Comparison of ENCODE assay signal across 20 cellular contexts in the genomic region with DNA sequence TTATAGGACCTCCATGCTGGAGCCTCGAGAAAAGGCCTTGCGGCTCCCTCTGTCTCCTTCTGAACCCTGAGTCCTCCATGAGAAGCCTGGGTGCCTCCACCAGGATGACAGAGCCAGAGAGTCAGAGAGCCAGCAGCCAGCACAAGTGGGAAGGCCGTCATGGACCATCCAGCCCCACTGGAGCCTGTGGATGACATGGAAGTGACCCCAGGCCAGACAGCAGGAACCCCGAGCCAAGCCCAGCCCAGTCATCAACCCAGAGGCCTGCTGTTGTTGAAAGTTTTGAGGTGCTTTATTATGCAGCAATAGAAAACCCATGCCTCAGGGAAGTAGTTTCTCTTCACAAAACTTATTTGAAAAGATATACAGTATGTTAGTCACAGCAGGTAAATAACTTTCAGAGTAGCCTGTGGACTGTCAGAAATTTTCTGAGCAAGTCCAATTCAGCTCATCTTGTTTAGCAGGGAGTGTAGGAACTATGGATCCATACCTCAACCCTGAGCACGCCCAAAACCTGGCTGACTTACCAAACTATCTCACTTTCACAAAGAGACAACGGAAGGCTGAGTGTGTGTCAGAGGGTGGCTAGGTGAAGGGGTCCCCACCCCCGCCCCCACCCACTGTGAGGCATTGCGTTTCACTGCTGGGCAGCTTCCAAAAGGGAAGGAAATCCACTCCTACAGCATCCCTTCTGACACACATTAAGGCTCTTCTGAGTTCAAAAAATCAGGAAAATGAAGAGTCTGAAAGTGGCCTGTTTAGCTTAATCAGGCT.
DNase-seq lines count a peak whose midpoint lies in the region; ATAC-seq, FAIRE-seq and TF ChIP-seq lines count a peak whose summit lies in the region.
"Had no signal": no experiment of that assay in that cellular context is flagged by ENCODE, and none has a peak within 500 bp of the region (broad histone marks: within the 10 kb centered on the region; RNA-seq: fewer than 3 reads in every experiment).

No MANE protein-coding gene starts in this region.

- H3K27ac Mint-ChIP-seq in activated CD8-positive, alpha-beta memory T cell treated with anti-CD3 and anti-CD28 coated beads, Interleukin-2, amount 10 ng/mL, durations not matched to agents 7 days and 5 days, result no peak overlapping the region
- H3K27ac Mint-ChIP-seq: activated naive CD4-positive, alpha-beta T cell treated with anti-CD3 and anti-CD28 coated beads, Interleukin-2, amount 50 U/mL, for 24 hours; immature natural killer cell had no signal

- H3K27ac ChIP-seq in A673 (ENCODE audit: low read depth, low read length, poor library complexity, severe bottlenecking), result no peak overlapping the region
- H3K27ac ChIP-seq in IMR-90 (ENCODE audit: insufficient read depth, low read length), result no peak overlapping the region; the same call in 1 of the 2 replicates
- no peak overlapping the region for H3K27ac ChIP-seq in keratinocyte (ENCODE audit: control insufficient read depth, insufficient read depth, low read length)
- no peak overlapping the region for H3K27ac ChIP-seq in psoas muscle

- POLR2A ChIA-PET in A673 (lab: Charles Lee; ENCODE audit: low non-redundant PET) (no interaction called here), IMR-90 (lab: Charles Lee; ENCODE audit: unreplicated experiment) (no interaction called here)

- H3K4me3 ChIP-seq in A673 (ENCODE audit: low read depth, low read length, poor library complexity, severe bottlenecking), result no peak overlapping the region
- no peak overlapping the region for H3K4me3 ChIP-seq in IMR-90 (ENCODE audit: insufficient read depth, low read depth, low read length)
- H3K4me3 ChIP-seq in choroid plexus epithelial cell (ENCODE audit: low read depth, low read length), result no peak overlapping the region
- H3K4me3 ChIP-seq in keratinocyte (ENCODE audit: control insufficient read depth in 2 of 3, extremely low read depth in 1 of 3, insufficient read depth in 2 of 3, low read depth in 1 of 3, low read length in 3 of 3), result no peak overlapping the region
- no peak overlapping the region for H3K4me3 ChIP-seq in psoas muscle
- H3K4me3 ChIP-seq: gastroesophageal sphincter, tibial nerve had no signal

- H2AK9ac ChIP-seq in IMR-90 (replicated peaks; ENCODE audit: low read depth, low read length, poor library complexity), result no peak overlapping the region

- no peak overlapping the region for H4K91ac ChIP-seq in IMR-90 (ENCODE audit: insufficient read depth, low read depth, low read length)

- no peak overlapping the region; the same call in 1 of the 2 replicates for H3K14ac ChIP-seq in IMR-90 (replicated peaks; ENCODE audit: low read depth, low read length)

- intact Hi-C loops in A673 (cut with micrococcal nuclease; ENCODE audit: unreplicated experiment), result no loop called here
- intact Hi-C loops in IMR-90 (cut with micrococcal nuclease), result no loop called here
- intact Hi-C loops in psoas muscle (cut with DNase I), result no loop called here

- TF ChIP-seq CTCF in A673 (conservative IDR thresholded peaks at IDR 0.05; ENCODE audit: low read depth, low read length), result no peak
- no peak for TF ChIP-seq CTCF in IMR-90 (conservative IDR thresholded peaks at IDR 0.05; ENCODE audit: low read depth, low read length)
- TF ChIP-seq CTCF in choroid plexus epithelial cell (conservative IDR thresholded peaks at IDR 0.05; ENCODE audit: low read depth, low read length), result no peak
- no peak for TF ChIP-seq CTCF in keratinocyte (optimal IDR thresholded peaks at IDR 0.05 in 1 of 3, IDR thresholded peaks at IDR 0.05 in 1 of 3, conservative IDR thresholded peaks at IDR 0.05 in 1 of 3; ENCODE audit: extremely low read depth in 1 of 3, insufficient read depth in 2 of 3, low read length in 3 of 3)
- TF ChIP-seq CTCF in psoas muscle (IDR thresholded peaks at IDR 0.05), result no peak

- H3K4me1 Mint-ChIP-seq in activated CD8-positive, alpha-beta memory T cell treated with anti-CD3 and anti-CD28 coated beads, Interleukin-2, amount 10 ng/mL, durations not matched to agents 7 days and 5 days, result peaks cover 12% of the 10 kb centered on the region

- H3K23ac ChIP-seq in IMR-90 (ENCODE audit: low read depth, low read length), result no peak overlapping the region

- H2AK5ac ChIP-seq in IMR-90 (ENCODE audit: low read depth, low read length), result peak overlapping the region; percentile 46; the same call in 1 of the 2 replicates

- H3K79me2 ChIP-seq in keratinocyte (ENCODE audit: control insufficient read depth, insufficient read depth, low read length), result no peaks in the 10 kb centered on the region

- peak; percentile 19 for DNase-seq in A673 (ENCODE audit: low spot score)
- no peak for DNase-seq in IMR-90
- peak; percentile 50 for DNase-seq in choroid plexus epithelial cell (ENCODE audit: low read depth)
- no peak for DNase-seq in keratinocyte (ENCODE audit: low read depth, low spot score)
- no peak for DNase-seq in psoas muscle
- no peak for DNase-seq in NCI-H1105 (lab: John Stamatoyannopoulos, UW)
- no peak for DNase-seq in activated CD8-positive, alpha-beta memory T cell treated with anti-CD3 and anti-CD28 coated beads, Interleukin-2, amount 10 ng/mL, durations not matched to agents 7 days and 5 days
- DNase-seq: Caco-2; effector memory CD4-positive, alpha-beta T cell; immature natural killer cell; KG1; NCI-H1417 treated with DMSO at 0.1 percent for 48 hours; NK-92 treated with Interleukin-12 subunit alpha and Interleukin-12 subunit beta, amount 100 ng/mL, for 24 hours; nucleus accumbens; SIG-M5 had no signal

- no CpG with 5 or more reads among the region's 8 CpGs for WGBS in IMR-90 (ENCODE audit: extremely low coverage in 2 of 2, insufficient read length in 1 of 2), 2 experiments
- WGBS in psoas muscle, 3 donors, result 59 to 65% (median 61%) methylated on average over 8 of the region's 8 CpGs

- H3K9me1 ChIP-seq in IMR-90 (ENCODE audit: insufficient read depth, low read length), result no peaks in the 10 kb centered on the region
- no peaks in the 10 kb centered on the region for H3K9me1 ChIP-seq in keratinocyte (ENCODE audit: control insufficient read depth, extremely low read depth, insufficient read depth, low read length)

- H3K36me3 ChIP-seq in A673 (ENCODE audit: insufficient read depth, low read length, poor library complexity, severe bottlenecking), result no peaks in the 10 kb centered on the region
- no peaks in the 10 kb centered on the region for H3K36me3 ChIP-seq in IMR-90 (ENCODE audit: control insufficient read depth, insufficient read depth, low read length)
- H3K36me3 ChIP-seq in keratinocyte (ENCODE audit: control insufficient read depth in 2 of 2, extremely low read depth in 1 of 2, insufficient read depth in 2 of 2, low read length in 2 of 2), result no peaks in the 10 kb centered on the region
- H3K36me3 ChIP-seq in psoas muscle (ENCODE audit: insufficient read depth in 1 of 2, low read depth in 1 of 2), result no peaks in the 10 kb centered on the region
- H3K36me3 ChIP-seq: gastroesophageal sphincter, tibial nerve had no signal

- H3K9ac ChIP-seq in IMR-90 (ENCODE audit: low read depth, low read length) (no peak overlapping the region), keratinocyte (ENCODE audit: control insufficient read depth, extremely low read depth, insufficient read depth, low read length) (no peak overlapping the region)

- H3K56ac ChIP-seq in IMR-90 (ENCODE audit: extremely low read depth, insufficient read depth, low read length), result no peak overlapping the region

- H3K4me2 ChIP-seq in IMR-90 (ENCODE audit: low read depth, low read length) (no peak overlapping the region), keratinocyte (ENCODE audit: control insufficient read depth, extremely low read depth, insufficient read depth, low read depth, low read length) (no peak overlapping the region)

- no peak overlapping the region for H3K4me3 Mint-ChIP-seq in activated CD8-positive, alpha-beta memory T cell treated with anti-CD3 and anti-CD28 coated beads, Interleukin-2, amount 10 ng/mL, durations not matched to agents 7 days and 5 days
- H3K4me3 Mint-ChIP-seq: activated naive CD4-positive, alpha-beta T cell treated with anti-CD3 and anti-CD28 coated beads, Interleukin-2, amount 50 U/mL, for 24 hours; immature natural killer cell had no signal

- in situ Hi-C loops in IMR-90 (cut with MboI; ENCODE audit: low sequenced_read_pairs), result no loop called here

- peak overlapping the region in 1 of 2 experiments; percentile 1; a peak in 2 of 4 replicates for H4K8ac ChIP-seq in IMR-90 (ENCODE audit: low read depth in 2 of 2, low read length in 2 of 2)

- H2AFZ ChIP-seq in IMR-90 (replicated peaks; ENCODE audit: low read length, poor library complexity) (peak overlapping the region; percentile 53), keratinocyte (ENCODE audit: control insufficient read depth, low read length) (peak overlapping the region; percentile 37)

- no peak for ATAC-seq in IMR-90 (ENCODE audit: low read depth)
- ATAC-seq in GM19351 (IDR thresholded peaks at IDR 0.05; ENCODE audit: unreplicated experiment), result no peak
- no peak for ATAC-seq in psoas muscle
- no peak for ATAC-seq in activated CD8-positive, alpha-beta memory T cell treated with anti-CD3 and anti-CD28 coated beads, Interleukin-2, amount 10 ng/mL, durations not matched to agents 7 days and 5 days
- ATAC-seq: gastroesophageal sphincter had no signal

- no peak overlapping the region for H3K4ac ChIP-seq in IMR-90 (ENCODE audit: low read depth, low read length)

- H3K9me3 Mint-ChIP-seq in activated CD8-positive, alpha-beta memory T cell treated with anti-CD3 and anti-CD28 coated beads, Interleukin-2, amount 10 ng/mL, durations not matched to agents 7 days and 5 days (ENCODE audit: low read depth), result peaks cover 1% of the 10 kb centered on the region
- H3K9me3 Mint-ChIP-seq: activated naive CD4-positive, alpha-beta T cell treated with anti-CD3 and anti-CD28 coated beads, Interleukin-2, amount 50 U/mL, for 24 hours had no signal

- H4K20me1 ChIP-seq in IMR-90 (ENCODE audit: insufficient read depth, low read length), result no peaks in the 10 kb centered on the region; the same call in 1 of the 2 replicates
- no peaks in the 10 kb centered on the region for H4K20me1 ChIP-seq in keratinocyte (ENCODE audit: control insufficient read depth, extremely low read depth, insufficient read depth, low read length)

- BruUV-seq in A673 (replicated peaks; lab: Mats Ljungman, UMichigan), result no TSS peak
- BruUV-seq in IMR-90 (replicated peaks; lab: Mats Ljungman, UMichigan), result no TSS peak

- no peak overlapping the region; the same call in 1 of the 2 replicates for H4K5ac ChIP-seq in IMR-90 (ENCODE audit: low read depth, low read length)

- no peaks in the 10 kb centered on the region for H3K9me3 ChIP-seq in A673 (ENCODE audit: low read depth, low read length, poor library complexity, severe bottlenecking)
- peaks cover 2% of the 10 kb centered on the region; the same call in 1 of the 2 replicates for H3K9me3 ChIP-seq in IMR-90 (ENCODE audit: control insufficient read depth, insufficient read depth, low read length)
- H3K9me3 ChIP-seq in keratinocyte (ENCODE audit: control insufficient read depth, low read depth, low read length), result no peaks in the 10 kb centered on the region
- no peaks in the 10 kb centered on the region for H3K9me3 ChIP-seq in psoas muscle
- H3K9me3 ChIP-seq: Caco-2, gastroesophageal sphincter, tibial nerve had no signal

- H3K4me1 ChIP-seq in A673 (ENCODE audit: insufficient read depth, low read length, poor library complexity, severe bottlenecking), result no peaks in the 10 kb centered on the region
- H3K4me1 ChIP-seq in IMR-90 (ENCODE audit: control insufficient read depth, insufficient read depth, low read length), result peaks cover 5% of the 10 kb centered on the region; the same call in 1 of the 2 replicates
- peaks cover 23% of the 10 kb centered on the region for H3K4me1 ChIP-seq in keratinocyte (ENCODE audit: control insufficient read depth, extremely low read depth, insufficient read depth, low read length)
- no peaks in the 10 kb centered on the region for H3K4me1 ChIP-seq in psoas muscle
- H3K4me1 ChIP-seq: Caco-2 had no signal

- H2BK120ac ChIP-seq in IMR-90 (ENCODE audit: low read depth, low read length), result 0 out of 2 replicates have a peak overlapping the region, but pooled peaks have one; percentile 11

- peaks cover 23% of the 10 kb centered on the region for H3K27me3 Mint-ChIP-seq in activated CD8-positive, alpha-beta memory T cell treated with anti-CD3 and anti-CD28 coated beads, Interleukin-2, amount 10 ng/mL, durations not matched to agents 7 days and 5 days

- no peak overlapping the region for H2BK20ac ChIP-seq in IMR-90 (ENCODE audit: low read depth, low read length)

- dilution Hi-C loops in IMR-90 (cut with HindIII; ENCODE audit: low sequenced_read_pairs, unreplicated experiment), result no loop called here
- dilution Hi-C loops in keratinocyte (cut with MboI; ENCODE audit: extremely low pct_ligation_motif_present, low sequenced_read_pairs), result no loop called here

- CTCF ChIA-PET in A673 (lab: Charles Lee), result no interaction called here
- CTCF ChIA-PET in IMR-90 (lab: Yijun Ruan, JAX), result interaction anchor here (0.9 kb wide), 1 partner anchor 14 kb away, joined by 5 read pairs; no protein-coding TSS in a partner anchor
- CTCF ChIA-PET in activated CD8-positive, alpha-beta memory T cell treated with anti-CD3 and anti-CD28 coated beads, Interleukin-2, amount 10 ng/mL, durations not matched to agents 7 days and 5 days (lab: Charles Lee), result no interaction called here

- no peak for TF ChIP-seq POLR2A in IMR-90 (IDR thresholded peaks at IDR 0.05; ENCODE audit: low read depth, low read length)

- no peaks in the 10 kb centered on the region for H3K36me3 Mint-ChIP-seq in activated CD8-positive, alpha-beta memory T cell treated with anti-CD3 and anti-CD28 coated beads, Interleukin-2, amount 10 ng/mL, durations not matched to agents 7 days and 5 days
- H3K36me3 Mint-ChIP-seq: activated naive CD4-positive, alpha-beta T cell treated with anti-CD3 and anti-CD28 coated beads, Interleukin-2, amount 50 U/mL, for 24 hours; immature natural killer cell had no signal

- no peaks in the 10 kb centered on the region; a peak in 1 of 4 replicates for H3K79me1 ChIP-seq in IMR-90 (ENCODE audit: low read depth in 1 of 2, low read length in 2 of 2)

- H3K27me3 ChIP-seq in A673 (replicated peaks; ENCODE audit: insufficient read depth, low read depth, low read length, poor library complexity), result no peaks in the 10 kb centered on the region
- no peaks in the 10 kb centered on the region for H3K27me3 ChIP-seq in IMR-90 (ENCODE audit: control insufficient read depth, insufficient read depth, low read length)
- H3K27me3 ChIP-seq in keratinocyte (ENCODE audit: control insufficient read depth, extremely low read depth, insufficient read depth, low read length), result no peaks in the 10 kb centered on the region
- H3K27me3 ChIP-seq in psoas muscle (ENCODE audit: insufficient read depth in 3 of 3, low read length in 2 of 3), result no peaks in the 10 kb centered on the region
- H3K27me3 ChIP-seq: gastroesophageal sphincter, tibial nerve had no signal

- no peak for FAIRE-seq in keratinocyte (lab: Jason Lieb, UNC)
- FAIRE-seq: GM12891 had no signal

- TF ChIP-seq RAD21 in IMR-90 (IDR thresholded peaks at IDR 0.05; ENCODE audit: low read length), result no peak

- H2BK5ac ChIP-seq in IMR-90 (ENCODE audit: low read depth, low read length, poor library complexity, severe bottlenecking), result no peak overlapping the region

- peak overlapping the region; percentile 64; the same call in 1 of the 2 replicates for H3K18ac ChIP-seq in IMR-90 (ENCODE audit: low read depth, low read length)

- 0 out of 3 replicates have a peak overlapping the region, but pooled peaks have one; percentile 41 for H2BK15ac ChIP-seq in IMR-90 (ENCODE audit: low read depth, low read length)

Comparison
In these comparisons a context has a peak if more than half of its experiments do, and no peak if none do; other contexts are left out.
1. DNase-seq: peak in A673 (single experiment) and choroid plexus epithelial cell (single experiment); none in IMR-90 (single experiment), keratinocyte (single experiment), psoas muscle (0 of 2), NCI-H1105 (single experiment) and activated CD8-positive, alpha-beta memory T cell treated with anti-CD3 and anti-CD28 coated beads, Interleukin-2, amount 10 ng/mL, durations not matched to agents 7 days and 5 days (single experiment).